ENCODE assay signal across 30 cellular contexts in the genomic region with DNA sequence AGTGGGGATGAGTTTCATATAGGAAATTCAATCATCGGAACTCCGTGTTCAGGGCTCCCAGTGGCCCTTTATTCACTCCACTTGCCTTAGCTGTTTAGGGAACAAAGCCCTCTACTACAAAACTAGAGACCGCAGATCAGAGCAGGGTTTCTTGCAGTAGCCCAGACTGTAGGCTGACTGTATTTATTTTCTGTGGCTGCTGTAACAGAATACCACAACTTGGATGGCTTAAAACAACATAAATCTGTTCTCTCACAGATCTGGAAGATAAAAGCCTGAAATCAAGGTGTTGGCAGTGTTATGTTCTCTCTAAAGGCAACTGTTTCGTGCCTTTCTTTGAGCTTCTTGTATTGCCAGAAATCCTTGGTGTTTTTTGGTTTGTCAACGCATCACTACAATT.
"Had no signal": no experiment of that assay in that cellular context is flagged by ENCODE, and none has a peak within 500 bp of the region (broad histone marks: within the 10 kb centered on the region; RNA-seq: fewer than 3 reads in every experiment).

No MANE protein-coding gene starts in this region.

- FAIRE-seq: RCC 7860 had no signal

- H3K27ac ChIP-seq: ascending aorta, cardiac muscle cell, KMS-11, PC-9, RWPE1, WERI-Rb-1 had no signal

- H2AFZ ChIP-seq: PC-9 had no signal

- H3K36me3 ChIP-seq: ascending aorta, cardiac muscle cell, WERI-Rb-1 had no signal

- H3K4me3 ChIP-seq: ascending aorta, cardiac muscle cell, PC-9 had no signal

- H3K9ac ChIP-seq: KMS-11 had no signal

- H3K27me3 ChIP-seq: ascending aorta, cardiac muscle cell had no signal

- DNase-seq: activated CD4-positive, alpha-beta T cell treated with anti-CD3 and anti-CD28 coated beads for 36 hours; activated CD4-positive, alpha-beta T cell treated with anti-CD3 and anti-CD28 coated beads, Interleukin-2, amount 10 ng/mL, durations not matched to agents 7 days and 5 days; activated CD4-positive, alpha-beta T cell treated with anti-CD3 and anti-CD28 coated beads, Interleukin-2, amount 50 U/mL, for 48 hours; activated CD8-positive, alpha-beta T cell treated with anti-CD3 and anti-CD28 coated beads, Interleukin-2, amount 10 ng/mL, durations not matched to agents 7 days and 5 days; activated gamma-delta T cell; activated naive CD4-positive, alpha-beta T cell treated with Interleukin-2 at 50 U/mL for 16 hours; activated naive CD8-positive, alpha-beta T cell treated with anti-CD3 and anti-CD28 coated beads, Interleukin-2, amount 10 ng/mL, durations not matched to agents 7 days and 5 days; activated T-cell treated with anti-CD3 and anti-CD28 coated beads, Interleukin-2, amount 50 U/mL, for 24 hours; amygdala; MM.1S; MV-4-11; NCI-H1092; NCI-H1436 treated with DMSO at 0.1 percent for 48 hours; NCI-H1694 treated with DMSO at 0.1 percent for 48 hours; NCI-H2081; NCI-H510A; NCI-H748 treated with DMSO at 0.1 percent for 48 hours; PC-9; SIG-M5; SW 1271; T-helper 1 cell; T1000; WERI-Rb-1 had no signal

- H3K4me2 ChIP-seq: KMS-11, PC-9 had no signal

- ATAC-seq: activated CD4-positive, alpha-beta T cell treated with anti-CD3 and anti-CD28 coated beads for 36 hours; activated CD4-positive, CD25-positive, alpha-beta regulatory T cell treated with anti-CD3 and anti-CD28 coated beads, Interleukin-2, amount 50 U/mL, for 24 hours; activated CD8-positive, alpha-beta T cell treated with anti-CD3 and anti-CD28 coated beads, Interleukin-2, amount 10 ng/mL, durations not matched to agents 7 days and 5 days; Right ventricle myocardium inferior had no signal

- H3K4me1 ChIP-seq: ascending aorta had no signal
